ENCODE assay signal across 1 cellular context in the genomic region with DNA sequence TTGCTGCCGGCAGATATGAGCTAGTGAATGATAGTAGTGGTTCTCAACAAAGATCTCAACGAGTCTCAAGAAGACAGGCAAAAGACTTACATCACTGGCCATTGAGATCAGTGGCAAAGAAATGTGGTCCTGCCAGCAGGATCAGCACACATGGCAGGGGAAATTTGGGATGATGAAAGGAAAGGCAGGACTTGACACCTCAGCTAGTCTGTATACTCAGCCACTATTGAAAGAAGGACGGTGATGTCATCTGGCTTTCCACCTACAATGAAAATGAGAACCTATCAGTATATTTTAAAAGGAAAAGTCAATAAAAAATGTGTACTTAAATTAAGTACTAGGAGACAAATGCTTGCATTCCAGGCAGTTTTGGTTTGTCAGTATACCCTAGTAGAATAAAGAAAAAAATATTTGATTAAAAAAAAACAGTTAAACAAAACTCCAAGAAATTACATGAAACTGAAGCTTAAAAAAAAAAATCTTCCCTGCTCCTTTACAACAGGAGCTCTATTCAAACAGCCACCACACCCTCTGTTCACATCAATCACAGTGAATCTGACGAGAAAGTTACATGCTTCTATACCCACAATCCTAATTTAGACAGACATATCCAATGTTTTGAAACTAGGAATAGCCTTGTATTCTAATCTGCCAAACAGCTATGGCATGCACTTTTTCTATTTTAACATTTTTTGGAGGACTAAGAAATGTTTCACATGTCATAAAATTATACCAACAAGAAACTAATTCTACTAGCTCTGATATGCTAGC.
A peak's percentile ranks its signal among the peaks of the same experiment; 100 is the strongest.
TF ChIP-seq lines count a peak whose summit lies in the region.

No MANE protein-coding gene starts in this region.

TF ChIP-seq in HEK293, 187 proteins besides CTCF, POLR2A, EP300 and RAD21 (continued from another document):
- TF ChIP-seq, protein P1, sequence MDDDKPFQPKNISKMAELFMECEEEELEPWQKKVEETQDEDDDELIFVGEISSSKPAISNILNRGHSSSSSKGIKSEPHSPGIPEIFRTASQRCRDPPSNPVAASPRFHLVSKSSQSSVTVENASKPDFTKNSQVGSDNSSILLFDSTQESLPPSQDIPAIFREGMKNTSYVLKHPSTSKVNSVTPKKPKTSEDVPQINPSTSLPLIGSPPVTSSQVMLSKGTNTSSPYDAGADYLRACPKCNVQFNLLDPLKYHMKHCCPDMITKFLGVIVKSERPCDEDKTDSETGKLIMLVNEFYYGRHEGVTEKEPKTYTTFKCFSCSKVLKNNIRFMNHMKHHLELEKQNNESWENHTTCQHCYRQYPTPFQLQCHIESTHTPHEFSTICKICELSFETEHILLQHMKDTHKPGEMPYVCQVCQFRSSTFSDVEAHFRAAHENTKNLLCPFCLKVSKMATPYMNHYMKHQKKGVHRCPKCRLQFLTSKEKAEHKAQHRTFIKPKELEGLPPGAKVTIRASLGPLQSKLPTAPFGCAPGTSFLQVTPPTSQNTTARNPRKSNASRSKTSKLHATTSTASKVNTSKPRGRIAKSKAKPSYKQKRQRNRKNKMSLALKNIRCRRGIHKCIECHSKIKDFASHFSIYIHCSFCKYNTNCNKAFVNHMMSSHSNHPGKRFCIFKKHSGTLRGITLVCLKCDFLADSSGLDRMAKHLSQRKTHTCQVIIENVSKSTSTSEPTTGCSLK (tag by site-specific recombination; IDR thresholded peaks at IDR 0.05) = no peak
- TF ChIP-seq ZBTB7A (tag by site-specific recombination; IDR thresholded peaks at IDR 0.05; ENCODE audit: low read depth) (no peak), ZNF221 (tag by site-specific recombination; IDR thresholded peaks at IDR 0.05; ENCODE audit: borderline replicate concordance) (no peak), ZNF433 (tag by site-specific recombination; IDR thresholded peaks at IDR 0.05; ENCODE audit: low read depth) (no peak), ZNF600 (tag by site-specific recombination; IDR thresholded peaks at IDR 0.05) (peak; percentile 59), ZNF341 (tag by site-specific recombination; IDR thresholded peaks at IDR 0.05; ENCODE audit: low read depth) (no peak), ZNF555 (tag by site-specific recombination; conservative IDR thresholded peaks at IDR 0.05) (no peak), ZSCAN16 (tag by site-specific recombination; IDR thresholded peaks at IDR 0.05) (no peak), ZNF654 (tag by site-specific recombination; IDR thresholded peaks at IDR 0.05; ENCODE audit: low read depth) (no peak), ZNF366 (tag by site-specific recombination; conservative IDR thresholded peaks at IDR 0.05) (no peak), KLF16 (tag by site-specific recombination; IDR thresholded peaks at IDR 0.05) (0 out of 2 replicates have a peak, but pooled peaks have one; percentile 21), GLI4 (tag by site-specific recombination; IDR thresholded peaks at IDR 0.05) (no peak), ZNF843 (tag by site-specific recombination; IDR thresholded peaks at IDR 0.05) (no peak), ZNF670 (tag by site-specific recombination; IDR thresholded peaks at IDR 0.05; ENCODE audit: low read depth) (no peak), ZNF510 (tag by site-specific recombination; IDR thresholded peaks at IDR 0.05; ENCODE audit: insufficient replicate concordance) (no peak), PRDM1 (tag by site-specific recombination; IDR thresholded peaks at IDR 0.05) (peak; percentile 52), ZNF112 (tag by site-specific recombination; IDR thresholded peaks at IDR 0.05) (no peak), YY2 (tag by site-specific recombination; IDR thresholded peaks at IDR 0.05) (no peak), ZBTB21 (tag by site-specific recombination; IDR thresholded peaks at IDR 0.05) (peak; percentile 38; the same call in 1 of the 2 replicates), ZNF571 (tag by site-specific recombination; IDR thresholded peaks at IDR 0.05) (no peak), ZNF664 (tag by site-specific recombination; IDR thresholded peaks at IDR 0.05) (no peak), ZBTB8A (tag by site-specific recombination; IDR thresholded peaks at IDR 0.05) (no peak), ZNF248 (tag by site-specific recombination; IDR thresholded peaks at IDR 0.05) (no peak), ZFP3 (tag by site-specific recombination; IDR thresholded peaks at IDR 0.05; ENCODE audit: low read depth) (no peak), GFI1B (tag by site-specific recombination; IDR thresholded peaks at IDR 0.05) (no peak)
- TF ChIP-seq, protein P2, sequence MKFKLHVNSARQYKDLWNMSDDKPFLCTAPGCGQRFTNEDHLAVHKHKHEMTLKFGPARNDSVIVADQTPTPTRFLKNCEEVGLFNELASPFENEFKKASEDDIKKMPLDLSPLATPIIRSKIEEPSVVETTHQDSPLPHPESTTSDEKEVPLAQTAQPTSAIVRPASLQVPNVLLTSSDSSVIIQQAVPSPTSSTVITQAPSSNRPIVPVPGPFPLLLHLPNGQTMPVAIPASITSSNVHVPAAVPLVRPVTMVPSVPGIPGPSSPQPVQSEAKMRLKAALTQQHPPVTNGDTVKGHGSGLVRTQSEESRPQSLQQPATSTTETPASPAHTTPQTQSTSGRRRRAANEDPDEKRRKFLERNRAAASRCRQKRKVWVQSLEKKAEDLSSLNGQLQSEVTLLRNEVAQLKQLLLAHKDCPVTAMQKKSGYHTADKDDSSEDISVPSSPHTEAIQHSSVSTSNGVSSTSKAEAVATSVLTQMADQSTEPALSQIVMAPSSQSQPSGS (tag by site-specific recombination; IDR thresholded peaks at IDR 0.05; ENCODE audit: low read depth) = peak; percentile 92
- TF ChIP-seq, protein P3, sequence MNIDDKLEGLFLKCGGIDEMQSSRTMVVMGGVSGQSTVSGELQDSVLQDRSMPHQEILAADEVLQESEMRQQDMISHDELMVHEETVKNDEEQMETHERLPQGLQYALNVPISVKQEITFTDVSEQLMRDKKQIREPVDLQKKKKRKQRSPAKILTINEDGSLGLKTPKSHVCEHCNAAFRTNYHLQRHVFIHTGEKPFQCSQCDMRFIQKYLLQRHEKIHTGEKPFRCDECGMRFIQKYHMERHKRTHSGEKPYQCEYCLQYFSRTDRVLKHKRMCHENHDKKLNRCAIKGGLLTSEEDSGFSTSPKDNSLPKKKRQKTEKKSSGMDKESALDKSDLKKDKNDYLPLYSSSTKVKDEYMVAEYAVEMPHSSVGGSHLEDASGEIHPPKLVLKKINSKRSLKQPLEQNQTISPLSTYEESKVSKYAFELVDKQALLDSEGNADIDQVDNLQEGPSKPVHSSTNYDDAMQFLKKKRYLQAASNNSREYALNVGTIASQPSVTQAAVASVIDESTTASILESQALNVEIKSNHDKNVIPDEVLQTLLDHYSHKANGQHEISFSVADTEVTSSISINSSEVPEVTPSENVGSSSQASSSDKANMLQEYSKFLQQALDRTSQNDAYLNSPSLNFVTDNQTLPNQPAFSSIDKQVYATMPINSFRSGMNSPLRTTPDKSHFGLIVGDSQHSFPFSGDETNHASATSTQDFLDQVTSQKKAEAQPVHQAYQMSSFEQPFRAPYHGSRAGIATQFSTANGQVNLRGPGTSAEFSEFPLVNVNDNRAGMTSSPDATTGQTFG (tag by site-specific recombination; IDR thresholded peaks at IDR 0.05; ENCODE audit: borderline replicate concordance) = no peak
- TF ChIP-seq, protein P4, sequence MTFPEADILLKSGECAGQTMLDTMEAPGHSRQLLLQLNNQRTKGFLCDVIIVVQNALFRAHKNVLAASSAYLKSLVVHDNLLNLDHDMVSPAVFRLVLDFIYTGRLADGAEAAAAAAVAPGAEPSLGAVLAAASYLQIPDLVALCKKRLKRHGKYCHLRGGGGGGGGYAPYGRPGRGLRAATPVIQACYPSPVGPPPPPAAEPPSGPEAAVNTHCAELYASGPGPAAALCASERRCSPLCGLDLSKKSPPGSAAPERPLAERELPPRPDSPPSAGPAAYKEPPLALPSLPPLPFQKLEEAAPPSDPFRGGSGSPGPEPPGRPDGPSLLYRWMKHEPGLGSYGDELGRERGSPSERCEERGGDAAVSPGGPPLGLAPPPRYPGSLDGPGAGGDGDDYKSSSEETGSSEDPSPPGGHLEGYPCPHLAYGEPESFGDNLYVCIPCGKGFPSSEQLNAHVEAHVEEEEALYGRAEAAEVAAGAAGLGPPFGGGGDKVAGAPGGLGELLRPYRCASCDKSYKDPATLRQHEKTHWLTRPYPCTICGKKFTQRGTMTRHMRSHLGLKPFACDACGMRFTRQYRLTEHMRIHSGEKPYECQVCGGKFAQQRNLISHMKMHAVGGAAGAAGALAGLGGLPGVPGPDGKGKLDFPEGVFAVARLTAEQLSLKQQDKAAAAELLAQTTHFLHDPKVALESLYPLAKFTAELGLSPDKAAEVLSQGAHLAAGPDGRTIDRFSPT (tag by site-specific recombination; IDR thresholded peaks at IDR 0.05) = no peak
